In the genomic region with DNA sequence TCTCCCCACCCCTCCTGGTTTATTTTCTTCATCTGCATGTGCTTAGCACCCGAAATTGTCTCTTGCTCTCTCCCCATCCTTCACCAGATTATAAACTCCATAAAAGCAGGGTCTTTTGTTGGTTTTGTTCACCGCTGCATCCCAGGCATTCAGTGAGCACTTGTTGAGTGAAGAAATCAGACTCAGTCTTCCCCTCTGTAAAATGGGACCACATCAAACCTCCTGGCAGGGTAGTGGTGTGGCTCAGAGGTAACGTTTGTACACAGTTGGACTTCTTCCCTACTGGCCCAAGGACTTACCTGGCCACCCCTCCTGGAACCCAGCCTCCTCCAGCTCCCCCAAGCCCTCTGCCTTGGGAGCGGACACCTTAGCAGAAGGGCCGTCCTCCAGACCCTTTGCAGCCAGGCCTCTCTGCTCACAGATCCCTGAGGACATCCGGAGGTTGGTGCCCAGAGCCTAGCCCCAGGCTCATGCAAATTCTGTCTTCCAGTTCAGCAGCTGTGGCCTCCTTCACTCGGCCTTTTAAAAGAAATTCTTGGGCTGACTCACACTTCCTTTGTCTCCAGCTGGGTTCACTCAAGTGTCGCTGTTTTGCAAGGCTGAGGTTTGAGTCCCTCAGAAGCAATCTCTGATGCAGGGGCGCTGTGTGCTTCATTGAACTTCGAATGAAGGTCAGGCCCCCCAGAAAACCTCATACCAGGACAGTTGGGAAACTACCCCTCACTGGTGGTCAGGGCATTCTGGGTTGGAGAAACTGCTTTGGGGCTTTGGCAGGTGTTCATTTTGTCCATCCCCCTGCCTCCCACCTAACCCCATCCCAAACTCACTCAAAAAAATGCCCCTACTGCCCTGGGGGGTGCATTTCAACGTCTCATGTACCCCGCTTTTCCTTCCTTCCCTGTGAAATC, we compare ENCODE assay signal across 1 cellular context.
TF ChIP-seq lines count a peak whose summit lies in the region.

No MANE protein-coding gene starts in this region.

TF ChIP-seq in HCT116, 20 proteins besides CTCF, POLR2A, EP300 and RAD21 (continued from another document):
- TF ChIP-seq, protein P1, sequence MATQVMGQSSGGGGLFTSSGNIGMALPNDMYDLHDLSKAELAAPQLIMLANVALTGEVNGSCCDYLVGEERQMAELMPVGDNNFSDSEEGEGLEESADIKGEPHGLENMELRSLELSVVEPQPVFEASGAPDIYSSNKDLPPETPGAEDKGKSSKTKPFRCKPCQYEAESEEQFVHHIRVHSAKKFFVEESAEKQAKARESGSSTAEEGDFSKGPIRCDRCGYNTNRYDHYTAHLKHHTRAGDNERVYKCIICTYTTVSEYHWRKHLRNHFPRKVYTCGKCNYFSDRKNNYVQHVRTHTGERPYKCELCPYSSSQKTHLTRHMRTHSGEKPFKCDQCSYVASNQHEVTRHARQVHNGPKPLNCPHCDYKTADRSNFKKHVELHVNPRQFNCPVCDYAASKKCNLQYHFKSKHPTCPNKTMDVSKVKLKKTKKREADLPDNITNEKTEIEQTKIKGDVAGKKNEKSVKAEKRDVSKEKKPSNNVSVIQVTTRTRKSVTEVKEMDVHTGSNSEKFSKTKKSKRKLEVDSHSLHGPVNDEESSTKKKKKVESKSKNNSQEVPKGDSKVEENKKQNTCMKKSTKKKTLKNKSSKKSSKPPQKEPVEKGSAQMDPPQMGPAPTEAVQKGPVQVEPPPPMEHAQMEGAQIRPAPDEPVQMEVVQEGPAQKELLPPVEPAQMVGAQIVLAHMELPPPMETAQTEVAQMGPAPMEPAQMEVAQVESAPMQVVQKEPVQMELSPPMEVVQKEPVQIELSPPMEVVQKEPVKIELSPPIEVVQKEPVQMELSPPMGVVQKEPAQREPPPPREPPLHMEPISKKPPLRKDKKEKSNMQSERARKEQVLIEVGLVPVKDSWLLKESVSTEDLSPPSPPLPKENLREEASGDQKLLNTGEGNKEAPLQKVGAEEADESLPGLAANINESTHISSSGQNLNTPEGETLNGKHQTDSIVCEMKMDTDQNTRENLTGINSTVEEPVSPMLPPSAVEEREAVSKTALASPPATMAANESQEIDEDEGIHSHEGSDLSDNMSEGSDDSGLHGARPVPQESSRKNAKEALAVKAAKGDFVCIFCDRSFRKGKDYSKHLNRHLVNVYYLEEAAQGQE (IDR thresholded peaks at IDR 0.05; ENCODE audit: low read depth) = no peak
- TF ChIP-seq JUND (IDR thresholded peaks at IDR 0.05) (peak; percentile 74), YY1 (IDR thresholded peaks at IDR 0.05; ENCODE audit: extremely low read depth, insufficient replicate concordance, low read depth, low read length) (no peak), EZH2 (IDR thresholded peaks at IDR 0.05) (no peak), EZH2phosphoT487 (IDR thresholded peaks at IDR 0.05; ENCODE audit: borderline replicate concordance) (no peak), POLR2AphosphoS5 (IDR thresholded peaks at IDR 0.05; ENCODE audit: low read depth, low read length) (0 out of 2 replicates have a peak, but pooled peaks have one; percentile 21), EGR1 (IDR thresholded peaks at IDR 0.05; ENCODE audit: low read depth) (no peak), CEBPB (IDR thresholded peaks at IDR 0.05; ENCODE audit: low read depth) (peak; percentile 63), SRF (IDR thresholded peaks at IDR 0.05; ENCODE audit: low read depth) (no peak), FOSL1 (IDR thresholded peaks at IDR 0.05; ENCODE audit: low read depth) (peak; percentile 74), CBX3 (IDR thresholded peaks at IDR 0.05; ENCODE audit: low read depth) (peak; percentile 16; the same call in 1 of the 2 replicates), SP1 (IDR thresholded peaks at IDR 0.05; ENCODE audit: low read depth) (peak; percentile 44; the same call in 1 of the 2 replicates), TCF7L2 (IDR thresholded peaks at IDR 0.05; ENCODE audit: borderline replicate concordance, extremely low read depth, insufficient read depth, insufficient read length) (peak; percentile 91)
- TF ChIP-seq, protein P2, sequence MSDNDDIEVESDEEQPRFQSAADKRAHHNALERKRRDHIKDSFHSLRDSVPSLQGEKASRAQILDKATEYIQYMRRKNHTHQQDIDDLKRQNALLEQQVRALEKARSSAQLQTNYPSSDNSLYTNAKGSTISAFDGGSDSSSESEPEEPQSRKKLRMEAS (IDR thresholded peaks at IDR 0.05) = peak; percentile 32; the same call in 1 of the 2 replicates
